ENCODE assay signal across 8 cellular contexts in the genomic region with DNA sequence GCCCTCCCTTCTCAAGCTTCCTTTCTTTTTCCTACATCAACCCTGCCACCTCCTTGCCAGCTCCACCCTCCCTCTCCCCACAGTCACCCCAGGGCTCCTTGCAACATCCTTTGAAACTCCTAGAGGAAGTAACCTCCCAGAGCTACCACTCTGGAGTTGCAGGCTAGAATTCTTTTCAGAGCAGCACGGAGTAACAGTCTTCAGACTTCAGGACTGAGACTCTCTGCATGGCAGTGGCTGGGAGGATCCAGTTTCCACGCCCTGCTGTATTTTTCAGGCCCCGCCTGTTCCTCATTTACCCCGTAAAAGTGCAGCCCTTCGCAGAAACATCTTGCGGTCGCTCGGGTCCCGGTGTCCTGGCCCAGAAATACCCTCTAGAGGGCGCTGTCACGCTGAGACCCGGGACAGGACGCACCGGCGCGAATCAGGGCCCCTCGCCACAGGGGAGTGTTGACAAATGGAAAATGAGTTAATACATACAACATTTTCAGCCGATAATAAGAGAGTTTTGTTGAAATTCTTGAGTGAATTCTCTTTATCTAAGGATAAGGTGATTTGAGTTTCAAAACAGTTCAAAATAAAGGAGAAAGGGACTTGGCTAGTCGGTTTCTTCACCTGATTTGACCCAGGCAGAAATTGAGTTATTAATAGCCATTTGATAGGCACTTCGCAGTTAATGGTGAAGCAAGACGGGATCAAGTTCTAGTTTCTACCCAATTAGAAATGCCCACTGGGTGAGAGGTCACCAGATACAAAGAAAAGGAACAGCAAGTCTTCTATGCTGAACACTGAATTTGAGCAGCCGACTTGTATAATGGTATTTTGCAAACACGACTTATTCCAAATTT. TPM values are rescaled to one million over a fixed set of nuclear protein-coding genes. Genes with fewer than 3 reads are reported as not detected.
DNase-seq lines count a peak whose midpoint lies in the region; ATAC-seq and TF ChIP-seq lines count a peak whose summit lies in the region.

No MANE protein-coding gene starts in this region.

- H3K4me3 ChIP-seq in HUES6 (ENCODE audit: low read depth, low read length) (peak overlapping the region; percentile 51), fibroblast of villous mesenchyme (ENCODE audit: low read depth, low read length) (peak overlapping the region; percentile 47), subcutaneous abdominal adipose tissue (ENCODE audit: low read depth in 1 of 5, low read length in 5 of 5) (peak overlapping the region in 4 of 5 donors; percentile 42 to 56 (median 53))

- no peaks in the 10 kb centered on the region for H3K36me3 ChIP-seq in HUES6 (ENCODE audit: control insufficient read depth, insufficient read depth, low read length)
- H3K36me3 ChIP-seq in subcutaneous abdominal adipose tissue (ENCODE audit: control insufficient read depth in 5 of 5, insufficient read depth in 5 of 5, low read length in 5 of 5) = no peaks in the 10 kb centered on the region

- DNase-seq in CMK (ENCODE audit: low read depth) = peak; percentile 81
- DNase-seq in SIG-M5 (lab: John Stamatoyannopoulos, UW) = peak; percentile 34
- peak; percentile 92 for DNase-seq in activated effector memory CD4-positive, alpha-beta T cell treated with anti-CD3 and anti-CD28 coated beads, Interleukin-2, amount 50 U/mL, for 16 hours
- DNase-seq in fibroblast of villous mesenchyme (ENCODE audit: low read depth) = peak; percentile 90
- DNase-seq in nucleus accumbens (lab: John Stamatoyannopoulos, UW) = peak in 41 of 56 donors; percentile 15 to 82 (median 40)

- TF ChIP-seq CTCF in fibroblast of villous mesenchyme (IDR thresholded peaks at IDR 0.05; ENCODE audit: insufficient read depth, low read depth, low read length) = peak; percentile 90

- 0 out of 2 replicates have a peak, but pooled peaks cover 8% of the 10 kb centered on the region for H3K27me3 ChIP-seq in HUES6 (ENCODE audit: control insufficient read depth, insufficient read depth, low read length)
- H3K27me3 ChIP-seq in subcutaneous abdominal adipose tissue (ENCODE audit: control insufficient read depth in 5 of 5, insufficient read depth in 4 of 5, low read length in 5 of 5) = peaks cover 0 to 9% (median 6%) of the 10 kb centered on the region in 5 donors

- peak; percentile 88 for ATAC-seq in GM21381 (IDR thresholded peaks at IDR 0.05; ENCODE audit: unreplicated experiment)

- H3K9me3 ChIP-seq in HUES6 (ENCODE audit: control insufficient read depth, insufficient read depth, low read depth, low read length) (no peaks in the 10 kb centered on the region), subcutaneous abdominal adipose tissue (ENCODE audit: control insufficient read depth in 5 of 5, low read length in 5 of 5) (no peaks in the 10 kb centered on the region)

- no peak overlapping the region for H3K9ac ChIP-seq in HUES6 (ENCODE audit: low read length)
- H3K9ac ChIP-seq in subcutaneous abdominal adipose tissue (ENCODE audit: low read length in 5 of 5) = peak overlapping the region; percentile 42 to 57 (median 49)

- H3K27ac ChIP-seq in HUES6 (ENCODE audit: low read depth, low read length) (no peak overlapping the region), subcutaneous abdominal adipose tissue (ENCODE audit: low read depth, low read length) (peak overlapping the region; percentile 71)

- peaks cover 18% of the 10 kb centered on the region for H3K4me1 ChIP-seq in HUES6 (ENCODE audit: control insufficient read depth, insufficient read depth, low read length)
- H3K4me1 ChIP-seq in subcutaneous abdominal adipose tissue (ENCODE audit: control insufficient read depth in 5 of 5, insufficient read depth in 5 of 5, low read length in 5 of 5) = peaks cover 3 to 43% (median 32%) of the 10 kb centered on the region in 5 donors

RNA-seq across cellular contexts. Expression of a gene that starts 18.5 kb away (rescaled TPM):
- total RNA-seq in fibroblast of villous mesenchyme = not detected in 2 replicates

RNA-seq across cellular contexts. Expression of a gene that starts 58.0 kb away (rescaled TPM):
- total RNA-seq in fibroblast of villous mesenchyme = 62.2 and 69.6 TPM in 2 replicates

Comparison
In these comparisons a context has a peak if more than half of its experiments do, and no peak if none do; other contexts are left out.
1. DNase-seq: peak in every context shown above with its lines; median percentile 92 in activated effector memory CD4-positive, alpha-beta T cell treated with anti-CD3 and anti-CD28 coated beads, Interleukin-2, amount 50 U/mL, for 16 hours; 90 in fibroblast of villous mesenchyme; 81 in CMK; 40 in nucleus accumbens; 34 in SIG-M5.